In genomic region chr5:179470191-179470590, GRCh38 we compare ENCODE assay signal across 31 cellular contexts.
"Had no signal": no experiment of that assay in that cellular context is flagged by ENCODE, and none has a peak within 500 bp of the region (broad histone marks: within the 10 kb centered on the region; RNA-seq: fewer than 3 reads in every experiment).

No MANE protein-coding gene starts in this region.

- H3K9me3 Mint-ChIP-seq: activated CD8-positive, alpha-beta T cell treated with anti-CD3 and anti-CD28 coated beads for 36 hours; activated T-cell treated with anti-CD3 and anti-CD28 coated beads, Interleukin-2, amount 50 U/mL, for 4 hours; central memory CD8-positive, alpha-beta T cell; effector memory CD8-positive, alpha-beta T cell; T-helper 2 cell treated with Interferon-gamma antibody and Interleukin-4, amounts not matched to agents 5 μg/mL and 100 μg/mL, for 36 hours had no signal

- DNase-seq: activated B cell treated with CpG ODN at 0.5 μM for 24 hours; activated CD4-positive, alpha-beta T cell treated with anti-CD3 and anti-CD28 coated beads for 48 hours; activated CD4-positive, alpha-beta T cell treated with anti-CD3 and anti-CD28 coated beads, Interleukin-2, amount 50 U/mL, for 1 hour; activated CD4-positive, alpha-beta T cell treated with anti-CD3 and anti-CD28 coated beads, Interleukin-2, amount 50 U/mL, for 48 hours; activated CD8-positive, alpha-beta memory T cell treated with anti-CD3 and anti-CD28 coated beads for 24 hours; activated CD8-positive, alpha-beta T cell treated with anti-CD3 and anti-CD28 coated beads for 36 hours; activated effector memory CD4-positive, alpha-beta T cell treated with Interleukin-2 at 50 U/mL for 16 hours; activated gamma-delta T cell treated with Interleukin-2 at 50 U/mL for 16 hours; activated naive CD4-positive, alpha-beta T cell treated with anti-CD3 and anti-CD28 coated beads, Interleukin-2, amount 50 U/mL, for 16 hours; activated naive CD4-positive, alpha-beta T cell treated with Interleukin-2 at 50 U/mL for 16 hours; activated T-cell treated with anti-CD3 and anti-CD28 coated beads, Interleukin-2, amount 50 U/mL, for 4 hours; amniotic stem cell; anterior cingulate cortex; brain microvascular endothelial cell; cortex of kidney; dermis blood vessel endothelial cell; effector CD4-positive, alpha-beta T cell; effector memory CD8-positive, alpha-beta T cell; erythroblast; foreskin keratinocyte; gastrocnemius medialis; glutamatergic neuron; heart left ventricle; T-helper 17 cell; T1000; WERI-Rb-1 had no signal

- H3K4me1 ChIP-seq: esophagus muscularis mucosa, foreskin keratinocyte, gastrocnemius medialis, heart left ventricle had no signal

- H3K9me3 ChIP-seq: gastrocnemius medialis, heart left ventricle had no signal

- H3K27ac Mint-ChIP-seq: activated B cell treated with CpG ODN at 0.5 μM for 24 hours; activated CD8-positive, alpha-beta T cell treated with anti-CD3 and anti-CD28 coated beads for 36 hours; activated naive CD8-positive, alpha-beta T cell; activated T-helper 17 cell treated with anti-CD3 and anti-CD28 coated beads, Interleukin-2, amount 50 U/mL, for 72 hours; effector memory CD8-positive, alpha-beta T cell; T-helper 17 cell; T-helper 2 cell treated with Interferon-gamma antibody and Interleukin-4, amounts not matched to agents 5 μg/mL and 100 μg/mL, for 36 hours had no signal

- H3K27ac ChIP-seq: brain microvascular endothelial cell, esophagus muscularis mucosa, foreskin keratinocyte, gastrocnemius medialis, heart left ventricle, WERI-Rb-1 had no signal

- H3K4me1 Mint-ChIP-seq: activated B cell treated with CpG ODN at 0.5 μM for 24 hours; activated T-helper 17 cell treated with anti-CD3 and anti-CD28 coated beads, Interleukin-2, amount 50 U/mL, for 72 hours; central memory CD8-positive, alpha-beta T cell; T-helper 17 cell had no signal

- H3K27me3 ChIP-seq: brain microvascular endothelial cell, foreskin keratinocyte, gastrocnemius medialis had no signal

- H3K4me3 Mint-ChIP-seq: activated B cell treated with CpG ODN at 0.5 μM for 24 hours; activated CD8-positive, alpha-beta T cell treated with anti-CD3 and anti-CD28 coated beads for 36 hours; activated naive CD8-positive, alpha-beta T cell; activated T-cell treated with anti-CD3 and anti-CD28 coated beads, Interleukin-2, amount 50 U/mL, for 4 hours; activated T-helper 17 cell treated with anti-CD3 and anti-CD28 coated beads, Interleukin-2, amount 50 U/mL, for 72 hours; central memory CD8-positive, alpha-beta T cell; effector memory CD8-positive, alpha-beta T cell; T-helper 17 cell; T-helper 2 cell treated with Interferon-gamma antibody and Interleukin-4, amounts not matched to agents 5 μg/mL and 100 μg/mL, for 36 hours had no signal

- H3K36me3 Mint-ChIP-seq: activated naive CD8-positive, alpha-beta T cell had no signal
